Comparison of ENCODE assay signal across 1 cellular context in genomic region chr2:85561280-85562212, GRCh38.
TF ChIP-seq lines count a peak whose summit lies in the region.

TSS of gene GGCX (minus strand) at chr2:85561493. CDS start at chr2:85561428, 65 bp downstream.

TF ChIP-seq in HepG2, 621 proteins besides CTCF, POLR2A, EP300 and RAD21 (continued from another document and continues in another):
- TF ChIP-seq CEBPZ (IDR thresholded peaks at IDR 0.05; ENCODE audit: low read length) (no peak), HOXA7 (CRISPR knock-in tag; IDR thresholded peaks at IDR 0.05) (no peak), PHF21A (CRISPR knock-in tag; IDR thresholded peaks at IDR 0.05) (peak; percentile 92), ZSCAN9 (CRISPR knock-in tag; IDR thresholded peaks at IDR 0.05; ENCODE audit: borderline replicate concordance) (peak; percentile 75), HBP1 (CRISPR knock-in tag; IDR thresholded peaks at IDR 0.05; ENCODE audit: low read depth) (peak; percentile 68; the same call in 1 of the 2 replicates), ZNF441 (CRISPR knock-in tag; IDR thresholded peaks at IDR 0.05; ENCODE audit: borderline replicate concordance) (0 out of 2 replicates have a peak, but pooled peaks have one; percentile 12), MBNL3 (CRISPR knock-in tag; conservative IDR thresholded peaks at IDR 0.05) (no peak), GPBP1L1 (CRISPR knock-in tag; IDR thresholded peaks at IDR 0.05) (no peak), ZBTB33 (CRISPR knock-in tag; IDR thresholded peaks at IDR 0.05) (no peak), ZNF160 (CRISPR knock-in tag; IDR thresholded peaks at IDR 0.05) (0 out of 2 replicates have a peak, but pooled peaks have one; percentile 75), ZNF704 (CRISPR knock-in tag; IDR thresholded peaks at IDR 0.05; ENCODE audit: borderline replicate concordance) (peak; percentile 86), SNRNP70 (IDR thresholded peaks at IDR 0.05; ENCODE audit: low read depth, low read length) (no peak), ZNF260 (CRISPR knock-in tag; IDR thresholded peaks at IDR 0.05; ENCODE audit: borderline replicate concordance, low read depth) (no peak), ZNF672 (CRISPR knock-in tag; IDR thresholded peaks at IDR 0.05) (no peak), HMGXB3 (CRISPR knock-in tag; IDR thresholded peaks at IDR 0.05; ENCODE audit: borderline replicate concordance) (0 out of 2 replicates have a peak, but pooled peaks have one; percentile 68), ATM (IDR thresholded peaks at IDR 0.05; ENCODE audit: borderline replicate concordance) (no peak), ZNF674 (CRISPR knock-in tag; IDR thresholded peaks at IDR 0.05; ENCODE audit: low read depth) (no peak), MEF2D (CRISPR knock-in tag; IDR thresholded peaks at IDR 0.05) (no peak; the same call in 1 of the 2 replicates), ZBTB4 (CRISPR knock-in tag; IDR thresholded peaks at IDR 0.05; ENCODE audit: borderline replicate concordance) (peak; percentile 84; the same call in 1 of the 2 replicates), THRA (CRISPR knock-in tag; IDR thresholded peaks at IDR 0.05; ENCODE audit: borderline replicate concordance) (peak; percentile 54; the same call in 1 of the 2 replicates), ZNF234 (CRISPR knock-in tag; conservative IDR thresholded peaks at IDR 0.05) (no peak), ZBTB46 (CRISPR knock-in tag; IDR thresholded peaks at IDR 0.05; ENCODE audit: borderline replicate concordance) (no peak; the same call in 1 of the 2 replicates), ZNF616 (CRISPR knock-in tag; IDR thresholded peaks at IDR 0.05; ENCODE audit: low read depth) (no peak), ARID3A (IDR thresholded peaks at IDR 0.05; ENCODE audit: low read depth, low read length) (no peak; the same call in 1 of the 2 replicates), ZFP37 (CRISPR knock-in tag; IDR thresholded peaks at IDR 0.05; ENCODE audit: borderline replicate concordance) (0 out of 2 replicates have a peak, but pooled peaks have one; percentile 40), GATAD1 (CRISPR knock-in tag; IDR thresholded peaks at IDR 0.05) (peak; percentile 97), ATF1 (CRISPR knock-in tag; IDR thresholded peaks at IDR 0.05) (peak; percentile 89), GTF3A (CRISPR knock-in tag; conservative IDR thresholded peaks at IDR 0.05) (no peak), ZNF232 (CRISPR knock-in tag; IDR thresholded peaks at IDR 0.05; ENCODE audit: borderline replicate concordance) (no peak), HHEX (CRISPR knock-in tag; IDR thresholded peaks at IDR 0.05) (no peak), ZBTB8A (CRISPR knock-in tag; IDR thresholded peaks at IDR 0.05; ENCODE audit: borderline replicate concordance, low read depth) (no peak), NFKB2 (CRISPR knock-in tag; IDR thresholded peaks at IDR 0.05; ENCODE audit: borderline replicate concordance) (peak; percentile 60; the same call in 1 of the 2 replicates), SKI (IDR thresholded peaks at IDR 0.05; ENCODE audit: partially characterized antibody) (peak; percentile 76)
